In genomic region chrX:148381603-148382002, GRCh38 we compare ENCODE assay signal across 8 cellular contexts.
DNase-seq lines count a peak whose midpoint lies in the region; ATAC-seq and TF ChIP-seq lines count a peak whose summit lies in the region.

No MANE protein-coding gene starts in this region.

- H3K36me3 Mint-ChIP-seq in Caco-2 (ENCODE audit: insufficient read depth, unreplicated experiment): no peaks in the 10 kb centered on the region

- DNase-seq in lower lobe of right lung (no peak), foreskin keratinocyte (no peak), Caco-2 (no peak), NCI-H146 treated with DMSO at 0.1 percent for 48 hours (lab: John Stamatoyannopoulos, UW; ENCODE audit: unreplicated experiment) (no peak)
- DNase-seq in stimulated activated naive CD4-positive, alpha-beta T cell treated with Interleukin-2 at 50 U/mL for 16 hours (lab: John Stamatoyannopoulos, UW): no peak

- H3K36me3 ChIP-seq in lower lobe of right lung (no peaks in the 10 kb centered on the region), Caco-2 (ENCODE audit: control insufficient read depth, insufficient read depth, low read length) (no peaks in the 10 kb centered on the region)

- H3K4me1 ChIP-seq in lower lobe of right lung: no peaks in the 10 kb centered on the region
- H3K4me1 ChIP-seq in foreskin keratinocyte: no peaks in the 10 kb centered on the region
- no peaks in the 10 kb centered on the region for H3K4me1 ChIP-seq in Caco-2

- H3K4me3 ChIP-seq in lower lobe of right lung: peak overlapping the region; percentile 8
- no peak overlapping the region for H3K4me3 ChIP-seq in Caco-2 (ENCODE audit: low read depth, low read length)

- ATAC-seq in GM18519 (IDR thresholded peaks at IDR 0.05; ENCODE audit: low FRiP score, unreplicated experiment) (peak; percentile 13), GM21723 (IDR thresholded peaks at IDR 0.05; ENCODE audit: unreplicated experiment) (peak; percentile 34), HG03575 (IDR thresholded peaks at IDR 0.05; ENCODE audit: extremely low read depth, insufficient number of reproducible peaks, low FRiP score, unreplicated experiment) (peak; percentile 9), lower lobe of right lung (no peak), foreskin keratinocyte (no peak)

- H3K27ac ChIP-seq in lower lobe of right lung (peak overlapping the region; percentile 11), foreskin keratinocyte (no peak overlapping the region)

- no peaks in the 10 kb centered on the region for H3K9me3 Mint-ChIP-seq in Caco-2 (ENCODE audit: unreplicated experiment)

- CTCF ChIA-PET in Caco-2 (lab: Charles Lee): no interaction called here

- H3K4me1 Mint-ChIP-seq in Caco-2 (ENCODE audit: low read depth, unreplicated experiment): no peaks in the 10 kb centered on the region

- H3K9me3 ChIP-seq in lower lobe of right lung (no peaks in the 10 kb centered on the region), Caco-2 (no peaks in the 10 kb centered on the region)

- intact Hi-C loops in lower lobe of right lung (cut with DNase I): no loop called here
- intact Hi-C loops in Caco-2 (cut with micrococcal nuclease; ENCODE audit: unreplicated experiment): no loop called here

- TF ChIP-seq CTCF in lower lobe of right lung (IDR thresholded peaks at IDR 0.05) (no peak), foreskin keratinocyte (conservative IDR thresholded peaks at IDR 0.05) (no peak), Caco-2 (IDR thresholded peaks at IDR 0.05; ENCODE audit: insufficient read depth in 1 of 2, low read depth in 1 of 2, low read length in 1 of 2, severe bottlenecking in 1 of 2, unreplicated experiment in 1 of 2) (no peak)

- POLR2A ChIA-PET in Caco-2 (lab: Charles Lee): no interaction called here

- no peaks in the 10 kb centered on the region for H3K27me3 Mint-ChIP-seq in Caco-2 (ENCODE audit: insufficient read depth, unreplicated experiment)

- no peak overlapping the region for H3K4me3 Mint-ChIP-seq in Caco-2 (ENCODE audit: unreplicated experiment)

- H3K27me3 ChIP-seq in lower lobe of right lung (ENCODE audit: low read depth) (no peaks in the 10 kb centered on the region), foreskin keratinocyte (no peaks in the 10 kb centered on the region), Caco-2 (replicated peaks; ENCODE audit: control insufficient read depth, insufficient read depth, low read length) (no peaks in the 10 kb centered on the region)

- H3K27ac Mint-ChIP-seq in Caco-2 (ENCODE audit: unreplicated experiment): no peak overlapping the region

- no TSS peak for BruUV-seq in Caco-2 (replicated peaks; lab: Mats Ljungman, UMichigan)

Comparison
In these comparisons a context has a peak if more than half of its experiments do, and no peak if none do; other contexts are left out.
1. ATAC-seq: peak in GM18519 (single experiment), GM21723 (single experiment) and HG03575 (single experiment); none in lower lobe of right lung (0 of 2) and foreskin keratinocyte (single experiment).